8 cellular contexts compared by ENCODE assay signal in genomic region chr10:97713828-97714400, GRCh38. TPM values are rescaled to one million over a fixed set of nuclear protein-coding genes. Genes with fewer than 3 reads are reported as not detected.
A peak's percentile ranks its signal among the peaks of the same experiment; 100 is the strongest.
DNase-seq lines count a peak whose midpoint lies in the region; ATAC-seq and TF ChIP-seq lines count a peak whose summit lies in the region.

No MANE protein-coding gene starts in this region.

- H3K27me3 ChIP-seq in SJCRH30: no peaks in the 10 kb centered on the region
- H3K27me3 ChIP-seq in adrenal gland: no peaks in the 10 kb centered on the region
- H3K27me3 ChIP-seq in trophoblast cell (ENCODE audit: insufficient read depth, low read length): no peaks in the 10 kb centered on the region

- CTCF ChIA-PET in Calu3 (lab: Charles Lee): interaction anchor here (0.7 to 2.5 kb wide), 3 partner anchors 23 to 30 kb away, joined by 3 to 9 read pairs (median 4); partner anchors contain the start of gene ZFYVE27

- H3K4me3 ChIP-seq in SJCRH30: peak overlapping the region; percentile 70
- peak overlapping the region in 3 of 4 donors; percentile 9 to 52 (median 42) for H3K4me3 ChIP-seq in adrenal gland
- H3K4me3 ChIP-seq in trophoblast cell (ENCODE audit: low read depth, low read length): peak overlapping the region; percentile 93

- H2BK12ac ChIP-seq in trophoblast cell (ENCODE audit: low read length): no peak overlapping the region

- H3K4me3 Mint-ChIP-seq in Calu3 (ENCODE audit: low read depth, unreplicated experiment): peak overlapping the region; percentile 76

- peaks cover 40% of the 10 kb centered on the region for H3K36me3 Mint-ChIP-seq in Calu3 (ENCODE audit: insufficient read depth, unreplicated experiment)

- H3K4me1 Mint-ChIP-seq in Calu3 (ENCODE audit: low read depth, unreplicated experiment): peaks cover 19% of the 10 kb centered on the region

- DNase-seq in Calu3 (peak; percentile 61), HT-29 (ENCODE audit: low spot score) (peak; percentile 77), SJCRH30 (peak; percentile 71 to 73), adrenal gland (peak; percentile 75 to 86 (median 79)), cardiac septum (ENCODE audit: low spot score) (peak; percentile 85), trophoblast cell (peak; percentile 69 to 73), NCI-H446 treated with DMSO at 0.1 percent for 48 hours (lab: John Stamatoyannopoulos, UW) (no peak)

- H3K4me1 ChIP-seq in SJCRH30 (peaks cover 22% of the 10 kb centered on the region), adrenal gland (replicated peaks in 1 of 2) (peaks cover 0 to 24% of the 10 kb centered on the region in 2 donors), trophoblast cell (ENCODE audit: control insufficient read depth in 1 of 2, insufficient read depth in 2 of 2, low read length in 2 of 2) (peaks cover 10 to 26% of the 10 kb centered on the region in 2 experiments)

- H3K27me3 Mint-ChIP-seq in Calu3 (ENCODE audit: unreplicated experiment): no peaks in the 10 kb centered on the region

- H3K36me3 ChIP-seq in SJCRH30 (no peaks in the 10 kb centered on the region; the same call in 1 of the 2 replicates), adrenal gland (replicated peaks in 1 of 2) (peaks cover 0 to 9% of the 10 kb centered on the region in 2 donors), trophoblast cell (ENCODE audit: control insufficient read depth in 1 of 2, insufficient read depth in 2 of 2, low read length in 2 of 2) (peaks cover 7 to 14% of the 10 kb centered on the region in 2 experiments)

- H3K4ac ChIP-seq in trophoblast cell (ENCODE audit: low read depth, low read length): peak overlapping the region; percentile 75

- H3K27ac ChIP-seq in SJCRH30 (peak overlapping the region; percentile 76), adrenal gland (peak overlapping the region; percentile 20 to 89 (median 72)), trophoblast cell (ENCODE audit: low read depth, low read length) (peak overlapping the region; percentile 74)

- H3K14ac ChIP-seq in trophoblast cell (ENCODE audit: low read length): peak overlapping the region; percentile 97

- peak in 1 of 2 donors; percentile 50 for TF ChIP-seq POLR2A in adrenal gland (IDR thresholded peaks at IDR 0.05)

- H4K12ac ChIP-seq in trophoblast cell (ENCODE audit: low read depth, low read length): peak overlapping the region; percentile 97

- TF ChIP-seq CTCF in Calu3 (IDR thresholded peaks at IDR 0.05; ENCODE audit: unreplicated experiment) (no peak), adrenal gland (IDR thresholded peaks at IDR 0.05) (peak in 4 of 6 experiments; percentile 8 to 33 (median 23))

- peak overlapping the region; percentile 91 for H2AK5ac ChIP-seq in trophoblast cell (ENCODE audit: low read length)

- peak overlapping the region; percentile 61 for H2BK5ac ChIP-seq in trophoblast cell (ENCODE audit: low read depth, low read length, poor library complexity)

- WGBS in adrenal gland, 4 donors: 0 to 1% (median 0%) methylated on average over 12 to 61 of the region's 69 CpGs
- WGBS in trophoblast cell (ENCODE audit: extremely low coverage, insufficient coverage, insufficient read length): no CpG with 5 or more reads among the region's 69 CpGs

- intact Hi-C loops in Calu3 (cut with micrococcal nuclease; ENCODE audit: unreplicated experiment): no loop called here
- intact Hi-C loops in adrenal gland (cut with DNase I): no loop called here
- intact Hi-C loops in cardiac septum (cut with DNase I): no loop called here

- H3K18ac ChIP-seq in trophoblast cell (ENCODE audit: low read length): peak overlapping the region; percentile 97

- peak overlapping the region; percentile 80 for H2AFZ ChIP-seq in trophoblast cell (ENCODE audit: insufficient read depth, low read length, poor library complexity)

- peak overlapping the region; percentile 81 for H2BK120ac ChIP-seq in trophoblast cell (ENCODE audit: insufficient read depth, low read length, poor library complexity)

- peak overlapping the region; percentile 22 for H3K27ac Mint-ChIP-seq in Calu3 (ENCODE audit: unreplicated experiment)

- no peaks in the 10 kb centered on the region for H3K9me3 Mint-ChIP-seq in Calu3 (ENCODE audit: low read depth, unreplicated experiment)

- ATAC-seq in GM19438 (IDR thresholded peaks at IDR 0.05; ENCODE audit: low read depth, unreplicated experiment): peak; percentile 79

- H3K9me3 ChIP-seq in SJCRH30 (replicated peaks) (no peaks in the 10 kb centered on the region), adrenal gland (replicated peaks in 1 of 3) (no peaks in the 10 kb centered on the region), trophoblast cell (ENCODE audit: insufficient read depth, low read depth, low read length) (no peaks in the 10 kb centered on the region)

- H3K9ac ChIP-seq in trophoblast cell (ENCODE audit: low read length): peak overlapping the region; percentile 81

- H4K8ac ChIP-seq in trophoblast cell (ENCODE audit: low read depth, low read length): peak overlapping the region; percentile 90

- H3K23ac ChIP-seq in trophoblast cell (ENCODE audit: low read length): peak overlapping the region; percentile 87

- H4K91ac ChIP-seq in trophoblast cell (ENCODE audit: low read depth, low read length): peak overlapping the region; percentile 63

- peaks cover 14% of the 10 kb centered on the region for H3K79me1 ChIP-seq in trophoblast cell (ENCODE audit: low read length)

- peaks cover 12% of the 10 kb centered on the region for H3K79me2 ChIP-seq in trophoblast cell (ENCODE audit: control insufficient read depth, insufficient read depth, low read length, poor library complexity)

- BruUV-seq in Calu3 (replicated peaks; lab: Mats Ljungman, UMichigan): no TSS peak

- H3K4me2 ChIP-seq in trophoblast cell (ENCODE audit: low read length): peak overlapping the region; percentile 98

RNA-seq across cellular contexts. Expression of gene MARVELD1, which starts 0.4 kb away (rescaled TPM):
- total RNA-seq in Calu3 (2022): 18.1 and 20.2 TPM in 2 replicates
- total RNA-seq in HT-29 (2014; rRNA removed; shearing (Covaris generic)): 24.5 and 24.9 TPM in 2 replicates
- total RNA-seq in SJCRH30 (2014; rRNA removed; shearing (Covaris generic)): 29.8 and 30.4 TPM in 2 replicates
- total RNA-seq in adrenal gland: 10 to 100 TPM in 4 of 8 donors, 1 to 10 TPM in 4; 4.2 to 23.5 (median 10.2) TPM
- polyA plus RNA-seq in adrenal gland: 10 to 100 TPM in 2 of 3 donors, 1 to 10 TPM in 1; 6.3 to 11.7 (median 10.7) TPM
- total RNA-seq in cardiac septum: 8.6 TPM
- polyA plus RNA-seq in trophoblast cell (2013): 29.2 and 29.4 TPM in 2 replicates

RNA-seq across cellular contexts. Expression of gene ZFYVE27, which starts 23.0 kb away (rescaled TPM):
- total RNA-seq in Calu3 (2022) (28.3 and 30.0 TPM in 2 replicates), adrenal gland (10 to 100 TPM; 26.7 to 45.3 (median 32.4) TPM), cardiac septum (19.8 TPM)
- total RNA-seq in HT-29 (2014; rRNA removed; shearing (Covaris generic)): 34.6 and 45.5 TPM in 2 replicates
- total RNA-seq in SJCRH30 (2014; rRNA removed; shearing (Covaris generic)): 20.7 and 27.1 TPM in 2 replicates
- 10 to 100 TPM; 23.6 to 39.3 (median 31.7) TPM for polyA plus RNA-seq in adrenal gland
- polyA plus RNA-seq in trophoblast cell (2013): 10.8 and 12.1 TPM in 2 replicates

RNA-seq across cellular contexts. Expression of gene AVPI1, which starts 26.9 kb away (rescaled TPM):
- 16.9 and 25.6 TPM in 2 replicates for total RNA-seq in Calu3 (2022)
- total RNA-seq in HT-29 (2014; rRNA removed; shearing (Covaris generic)): 31.9 and 35.5 TPM in 2 replicates
- 11.2 and 14.4 TPM in 2 replicates for total RNA-seq in SJCRH30 (2014; rRNA removed; shearing (Covaris generic))
- 10 to 100 TPM; 13.1 to 73.6 (median 26.1) TPM for total RNA-seq in adrenal gland
- 10 to 100 TPM; 15.4 to 19.7 (median 15.7) TPM for polyA plus RNA-seq in adrenal gland
- 6.3 TPM for total RNA-seq in cardiac septum
- 21.5 and 23.7 TPM in 2 replicates for polyA plus RNA-seq in trophoblast cell (2013)

RNA-seq across cellular contexts. Expression of gene SFRP5, which starts 57.9 kb away (rescaled TPM):
- total RNA-seq in Calu3 (2022) (0.19 and 0.20 TPM in 2 replicates), adrenal gland (10 to 100 TPM in 2 of 8 donors, 1 to 10 TPM in 3, under 1 TPM in 3; 0.32 to 12.9 (median 1.9) TPM), cardiac septum (3.2 TPM)
- 0.21 TPM in 1 of 2 replicates, not detected in the other for total RNA-seq in HT-29 (2014; rRNA removed; shearing (Covaris generic))
- not detected in 2 replicates for total RNA-seq in SJCRH30 (2014; rRNA removed; shearing (Covaris generic))
- 10 to 100 TPM in 1 of 3 donors, 1 to 10 TPM in 2; 8.0 to 43.4 (median 8.7) TPM for polyA plus RNA-seq in adrenal gland
- not detected in 2 replicates for polyA plus RNA-seq in trophoblast cell (2013)

Comparison
In these comparisons a context has a peak if more than half of its experiments do, and no peak if none do; other contexts are left out.
1. H3K4me3 ChIP-seq: peak in every context shown above with its lines; median percentile 93 in trophoblast cell; 70 in SJCRH30; 42 in adrenal gland.